16 cellular contexts compared by ENCODE assay signal in genomic region chr4:39591290-39591689, GRCh38. TPM values are rescaled to one million over a fixed set of nuclear protein-coding genes. Genes with fewer than 3 reads are reported as not detected.
DNase-seq lines count a peak whose midpoint lies in the region; ATAC-seq, FAIRE-seq and TF ChIP-seq lines count a peak whose summit lies in the region.
"Had no signal": no experiment of that assay in that cellular context is flagged by ENCODE, and none has a peak within 500 bp of the region (broad histone marks: within the 10 kb centered on the region; RNA-seq: fewer than 3 reads in every experiment).

No MANE protein-coding gene starts in this region.

- peak; percentile 39; the same call in 2 of the 3 replicates for TF ChIP-seq CTCF in A549 (IDR thresholded peaks at IDR 0.05)

- CTCF ChIA-PET in A549 (lab: Yijun Ruan, JAX): interaction anchor here (0.6 to 1.9 kb wide), 5 partner anchors 62 to 126 kb away, joined by 4 to 18 read pairs (median 4); no protein-coding TSS in a partner anchor

- H3K9me3 ChIP-seq in A549: no peaks in the 10 kb centered on the region
- H3K9me3 ChIP-seq: right lobe of liver, thoracic aorta had no signal

- POLR2A ChIA-PET in A549 (lab: Yijun Ruan, JAX): interaction anchor here (1.0 kb wide), 1 partner anchor 68 kb away, joined by 3 read pairs; no protein-coding TSS in a partner anchor

- H3K27ac ChIP-seq in A549: peak overlapping the region; percentile 60 to 76; a peak in 5 of 6 replicates
- H3K27ac ChIP-seq: right lobe of liver, thoracic aorta had no signal

- no peak overlapping the region for H3K4me3 ChIP-seq in A549
- H3K4me3 ChIP-seq: right lobe of liver, thoracic aorta had no signal

- peak; percentile 64 to 68 for TF ChIP-seq RAD21 in A549 (conservative IDR thresholded peaks at IDR 0.05 in 1 of 2, IDR thresholded peaks at IDR 0.05 in 1 of 2)

- ATAC-seq in A549 (peak; percentile 47 to 73; a peak in 5 of 6 replicates), esophagus mucosa (peak; percentile 89), GM19328 (IDR thresholded peaks at IDR 0.05; ENCODE audit: unreplicated experiment) (no peak)
- ATAC-seq: activated T-helper 17 cell treated with anti-CD3 and anti-CD28 coated beads, Interleukin-2, amount 50 U/mL, for 72 hours had no signal

- TF ChIP-seq POLR2A in A549 (IDR thresholded peaks at IDR 0.05; ENCODE audit: low read length): no peak

- peak overlapping the region; percentile 33; the same call in 2 of the 3 replicates for H3K4me2 ChIP-seq in A549

- TF ChIP-seq EP300 in A549 (IDR thresholded peaks at IDR 0.05): no peak

- DNase-seq in A549 (ENCODE audit: low read depth in 1 of 2, low spot score in 1 of 2): peak; percentile 27 to 64
- peak; percentile 79 for DNase-seq in HT-29 (ENCODE audit: low spot score)
- peak; percentile 88 for DNase-seq in RKO (ENCODE audit: low spot score)
- DNase-seq in globus pallidus (ENCODE audit: low spot score): no peak
- no peak for DNase-seq in NCI-H2171 treated with DMSO at 0.1 percent for 48 hours (lab: John Stamatoyannopoulos, UW)
- no peak for DNase-seq in activated T-cell treated with anti-CD3 and anti-CD28 coated beads, Interleukin-2, amount 50 U/mL, for 1 hour
- DNase-seq: activated CD4-positive, alpha-beta T cell treated with anti-CD3 and anti-CD28 coated beads for 4 hours; kidney; naive B cell; NCI-H2081 treated with DMSO at 0.1 percent for 48 hours; right lobe of liver; SHP77 had no signal

- FAIRE-seq in A549 (lab: Jason Lieb, UNC): no peak
- FAIRE-seq: kidney had no signal

- H3K4me1 ChIP-seq in A549: peaks cover 18% of the 10 kb centered on the region
- H3K4me1 ChIP-seq: right lobe of liver had no signal

- WGBS in A549 (ENCODE audit: missing lambda C conversion rate): 33% methylated on average over 5 of the region's 5 CpGs

TF ChIP-seq in A549, 52 proteins besides CTCF, POLR2A, EP300 and RAD21:
- TF ChIP-seq RNF2 (IDR thresholded peaks at IDR 0.05; ENCODE audit: borderline replicate concordance, low read depth) (no peak), GATA3 (IDR thresholded peaks at IDR 0.05; ENCODE audit: borderline replicate concordance) (no peak), CEBPB (IDR thresholded peaks at IDR 0.05) (peak in 1 of 2 experiments; percentile 4; a peak in 1 of 4 replicates), HES2 (IDR thresholded peaks at IDR 0.05) (no peak), EHF (CRISPR knock-in tag; IDR thresholded peaks at IDR 0.05) (no peak), RCOR1 (IDR thresholded peaks at IDR 0.05; ENCODE audit: low read depth, low read length) (no peak), BCL3 (IDR thresholded peaks at IDR 0.05) (no peak), NPAS2 (CRISPR knock-in tag; IDR thresholded peaks at IDR 0.05; ENCODE audit: borderline replicate concordance) (no peak), MAFK (IDR thresholded peaks at IDR 0.05; ENCODE audit: partially characterized antibody) (no peak), ZC3H11A (IDR thresholded peaks at IDR 0.05) (no peak), FOXS1 (CRISPR knock-in tag; IDR thresholded peaks at IDR 0.05) (no peak), HDAC2 (IDR thresholded peaks at IDR 0.05) (no peak), RFX5 (IDR thresholded peaks at IDR 0.05) (no peak), POLR2AphosphoS2 (conservative IDR thresholded peaks at IDR 0.05; ENCODE audit: low read length) (no peak), ZNF302 (CRISPR knock-in tag; IDR thresholded peaks at IDR 0.05) (no peak), SMC3 (IDR thresholded peaks at IDR 0.05) (peak; percentile 53)
- TF ChIP-seq, protein P1, sequence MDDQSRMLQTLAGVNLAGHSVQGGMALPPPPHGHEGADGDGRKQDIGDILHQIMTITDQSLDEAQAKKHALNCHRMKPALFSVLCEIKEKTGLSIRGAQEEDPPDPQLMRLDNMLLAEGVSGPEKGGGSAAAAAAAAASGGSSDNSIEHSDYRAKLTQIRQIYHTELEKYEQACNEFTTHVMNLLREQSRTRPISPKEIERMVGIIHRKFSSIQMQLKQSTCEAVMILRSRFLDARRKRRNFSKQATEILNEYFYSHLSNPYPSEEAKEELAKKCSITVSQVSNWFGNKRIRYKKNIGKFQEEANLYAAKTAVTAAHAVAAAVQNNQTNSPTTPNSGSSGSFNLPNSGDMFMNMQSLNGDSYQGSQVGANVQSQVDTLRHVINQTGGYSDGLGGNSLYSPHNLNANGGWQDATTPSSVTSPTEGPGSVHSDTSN (IDR thresholded peaks at IDR 0.05): no peak

RNA-seq across cellular contexts. Expression of gene SMIM14, which starts 47.4 kb away (rescaled TPM):
- polyA plus RNA-seq in A549 (2011; rRNA removed) (81.3 and 109 TPM in 2 replicates), A549 (2017; fragmentation: RNase III; extraction: RNeasy Plus Mini Kit Qiagen cat#74134 plus additional on column Dnase treatment) (14.9 to 21.4 TPM (median 20.5 TPM) in 3 replicates)
- 10.0 and 11.1 TPM in 2 replicates for polyA plus RNA-seq in A549 (2012; cell fraction: cytosol; rRNA removed)
- polyA plus RNA-seq in A549 (2012; cell fraction: nucleus; rRNA removed): 1.6 and 3.5 TPM in 2 replicates
- 46.7 and 48.8 TPM in 2 replicates for polyA minus RNA-seq in A549 (2011; rRNA and poly(A)+ RNA removed)
- 5.4 and 12.1 TPM in 2 replicates for total RNA-seq in HT-29 (2014; rRNA removed; shearing (Covaris generic))
- 39.9 TPM for total RNA-seq in esophagus mucosa

Comparison
In these comparisons a context has a peak if more than half of its experiments do, and no peak if none do; other contexts are left out.
1. DNase-seq: peak in A549 (2 of 2), HT-29 (single experiment) and RKO (single experiment); none in globus pallidus (single experiment), NCI-H2171 treated with DMSO at 0.1 percent for 48 hours (single experiment) and activated T-cell treated with anti-CD3 and anti-CD28 coated beads, Interleukin-2, amount 50 U/mL, for 1 hour (single experiment).